ENCODE assay signal across 8 cellular contexts in the genomic region with DNA sequence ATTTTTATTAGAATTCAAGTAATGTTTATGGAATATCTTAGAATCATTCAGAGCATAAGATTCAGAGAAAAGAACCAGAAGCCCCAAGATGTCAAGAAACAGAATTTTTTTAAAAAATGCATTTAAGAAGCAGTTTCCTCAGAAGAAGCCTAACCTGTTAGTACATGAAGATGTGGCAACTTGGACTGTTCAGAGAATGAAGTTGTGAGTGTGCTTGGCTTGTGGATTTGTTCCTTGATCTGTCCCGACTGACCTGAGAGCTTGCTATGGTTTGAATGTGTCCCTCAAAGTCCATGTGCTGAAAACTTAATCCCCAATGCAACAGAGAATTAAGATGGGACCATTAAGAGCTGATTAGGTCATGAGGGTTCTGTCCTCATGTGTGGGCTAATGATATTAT. TPM values are rescaled to one million over a fixed set of nuclear protein-coding genes. Genes with fewer than 3 reads are reported as not detected.
"Had no signal": no experiment of that assay in that cellular context is flagged by ENCODE, and none has a peak within 500 bp of the region (broad histone marks: within the 10 kb centered on the region; RNA-seq: fewer than 3 reads in every experiment).

No MANE protein-coding gene starts in this region.

- H3K4me3 ChIP-seq: GM23248, HAP-1 had no signal

- DNase-seq: GM23248, GOT3, H7, HFFc6 had no signal

- H3K4me1 ChIP-seq: HAP-1 had no signal

- FAIRE-seq: HepG2 had no signal

- H3K36me3 ChIP-seq: HAP-1 had no signal

- H3K9ac ChIP-seq: GM23248 had no signal

- H2AFZ ChIP-seq: GM23248 had no signal

- ATAC-seq: HCT116, HepG2 had no signal

- H3K27ac ChIP-seq: GM23248, HL-60 had no signal

- H3K9me3 ChIP-seq: HAP-1 had no signal

RNA-seq across cellular contexts. Expression of gene AFAP1L2, which starts 13.8 kb away (rescaled TPM):
- total RNA-seq: GM23248, HepG2 had no signal
- polyA plus RNA-seq: GM23248, HepG2 had no signal
